ENCODE assay signal across 34 cellular contexts in genomic region chr14:25180221-25180620, GRCh38.
"Had no signal": no experiment of that assay in that cellular context is flagged by ENCODE, and none has a peak within 500 bp of the region (broad histone marks: within the 10 kb centered on the region; RNA-seq: fewer than 3 reads in every experiment).

No MANE protein-coding gene starts in this region.

- DNase-seq: Karpas-422, Kasumi-1, MG63, MM.1S, MV-4-11, NCI-H1048, NCI-H1092, NCI-H1092 treated with DMSO at 0.1 percent for 48 hours, NCI-H1105, NCI-H1105 treated with DMSO at 0.1 percent for 48 hours, NCI-H1417, NCI-H1417 treated with DMSO at 0.1 percent for 48 hours, NCI-H1436, NCI-H1436 treated with DMSO at 0.1 percent for 48 hours, NCI-H146, NCI-H1694, NCI-H1694 treated with DMSO at 0.1 percent for 48 hours, NCI-H187, NCI-H187 treated with DMSO at 0.1 percent for 48 hours, NCI-H1930, NCI-H2029, NCI-H2029 treated with DMSO at 0.1 percent for 48 hours, NCI-H2081, NCI-H2081 treated with DMSO at 0.1 percent for 48 hours, NCI-H2107, NCI-H2171, NCI-H2171 treated with DMSO at 0.1 percent for 48 hours, NCI-H2227 treated with DMSO at 0.1 percent for 48 hours, NCI-H226, NCI-H345, NCI-H446, NCI-H446 treated with DMSO at 0.1 percent for 48 hours, NCI-H510A, NCI-H510A treated with DMSO at 0.1 percent for 48 hours had no signal

- H3K27me3 ChIP-seq: MG63 had no signal

- H3K9me3 ChIP-seq: MG63 had no signal

- H3K36me3 ChIP-seq: MG63 had no signal

- H3K4me3 ChIP-seq: MG63 had no signal
